In genomic region chr12:120790114-120790513, GRCh38 we compare ENCODE assay signal across 22 cellular contexts.
"Had no signal": no experiment of that assay in that cellular context is flagged by ENCODE, and none has a peak within 500 bp of the region (broad histone marks: within the 10 kb centered on the region; RNA-seq: fewer than 3 reads in every experiment).

No MANE protein-coding gene starts in this region.

- DNase-seq: IMR-90, Karpas-422, KG1, MG63, NCI-H1092, NCI-H1105 treated with DMSO at 0.1 percent for 48 hours, NCI-H1417 treated with DMSO at 0.1 percent for 48 hours, NCI-H146, NCI-H1694 treated with DMSO at 0.1 percent for 48 hours, NCI-H1930, NCI-H2081, NCI-H2107, NCI-H2227 treated with DMSO at 0.1 percent for 48 hours, NCI-H510A, NCI-H524 treated with DMSO at 0.1 percent for 48 hours, NCI-H69, NCI-H774, SHP77, SK-N-SH had no signal

- H3K27me3 ChIP-seq: MG63 had no signal

- H3K4me2 ChIP-seq: SK-N-SH had no signal

- ATAC-seq: HepG2, Panc1 had no signal

- H3K4me3 ChIP-seq: MG63 had no signal

- H3K27ac ChIP-seq: RWPE1 had no signal

- H3K9ac ChIP-seq: SK-N-SH had no signal
